ENCODE assay signal across 12 cellular contexts in the genomic region with DNA sequence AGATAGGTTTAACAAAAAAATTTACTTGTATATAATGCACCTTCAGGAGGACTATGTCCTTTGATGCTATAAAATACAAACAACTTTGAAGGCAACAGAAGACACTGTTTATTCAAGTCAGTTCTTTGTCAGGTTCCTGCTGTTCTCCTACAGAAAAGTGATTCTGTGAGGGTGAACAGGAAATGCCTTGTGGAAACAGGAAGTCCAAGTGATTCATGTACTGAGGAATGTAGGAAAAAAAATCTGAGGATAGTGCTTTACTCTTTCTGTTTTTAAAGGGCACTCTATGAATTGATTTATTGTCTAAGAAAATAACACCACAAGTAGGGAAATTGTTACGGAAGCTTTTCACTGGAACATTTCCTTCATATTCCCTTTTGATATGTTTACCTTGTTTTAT.
DNase-seq lines count a peak whose midpoint lies in the region; ATAC-seq, FAIRE-seq and TF ChIP-seq lines count a peak whose summit lies in the region.
"Had no signal": no experiment of that assay in that cellular context is flagged by ENCODE, and none has a peak within 500 bp of the region (broad histone marks: within the 10 kb centered on the region; RNA-seq: fewer than 3 reads in every experiment).

No MANE protein-coding gene starts in this region.

- H3K36me3 ChIP-seq in body of pancreas (replicated peaks in 1 of 2; ENCODE audit: insufficient read depth in 1 of 2, low read depth in 2 of 2) (no peaks in the 10 kb centered on the region), kidney epithelial cell (ENCODE audit: control insufficient read depth, insufficient read depth, low read length) (no peaks in the 10 kb centered on the region)

- CTCF ChIA-PET in AG04449 (lab: Yijun Ruan, JAX) = interaction anchor here (1.0 to 2.5 kb wide), 6 partner anchors 26 to 441 kb away, joined by 3 to 11 read pairs (median 4); no protein-coding TSS in a partner anchor

- no peaks in the 10 kb centered on the region for H3K4me1 ChIP-seq in body of pancreas

- peak; percentile 7 for DNase-seq in AG04449 (ENCODE audit: low read depth, low spot score)
- DNase-seq in HTR-8/SVneo (ENCODE audit: insufficient read length, low spot score) = peak; percentile 45
- DNase-seq in body of pancreas = no peak
- DNase-seq in kidney epithelial cell (ENCODE audit: low read depth) = peak; percentile 47
- DNase-seq in hippocampal formation (lab: John Stamatoyannopoulos, UW) = no peak
- DNase-seq in OCI-M1 (lab: John Stamatoyannopoulos, UW) = no peak
- no peak for DNase-seq in NCI-H1105 treated with DMSO at 0.1 percent for 48 hours (lab: John Stamatoyannopoulos, UW)
- DNase-seq in stimulated activated naive CD8-positive, alpha-beta T cell treated with anti-CD3 and anti-CD28 coated beads, Interleukin-15, Interleukin-2, amounts not matched to agents 100 U/mL and 50 U/mL, for 24 hours = no peak
- DNase-seq: activated T-cell treated with anti-CD3 and anti-CD28 coated beads, Interleukin-2, amount 50 U/mL, for 4 hours; endodermal cell; NCI-H1694 treated with DMSO at 0.1 percent for 48 hours; nephron progenitor cell had no signal

- TF ChIP-seq CTCF in AG04449 (IDR thresholded peaks at IDR 0.05; ENCODE audit: insufficient read depth, low read length, missing control alignments) (no peak), body of pancreas (IDR thresholded peaks at IDR 0.05) (no peak), kidney epithelial cell (IDR thresholded peaks at IDR 0.05; ENCODE audit: insufficient read depth, low read length, poor library complexity, severe bottlenecking) (no peak)

- POLR2A ChIA-PET in AG04449 (lab: Yijun Ruan, JAX) = no interaction called here

- no peak overlapping the region for H3K27ac ChIP-seq in body of pancreas

- intact Hi-C loops in body of pancreas (cut with DNase I) = no loop called here

- H3K9me3 ChIP-seq in body of pancreas = no peaks in the 10 kb centered on the region

- H3K4me3 ChIP-seq in AG04449 (ENCODE audit: low read depth, low read length) = no peak overlapping the region
- H3K4me3 ChIP-seq in body of pancreas = no peak overlapping the region
- H3K4me3 ChIP-seq in kidney epithelial cell (ENCODE audit: low read depth, low read length) = no peak overlapping the region

- 23 to 58% methylated on average over 1 of the region's 1 CpG for WGBS in body of pancreas, 2 donors

- FAIRE-seq in HTR-8/SVneo (lab: Jason Lieb, UNC) = no peak

- ATAC-seq in body of pancreas = peak; percentile 66
- no peak for ATAC-seq in stimulated activated naive CD8-positive, alpha-beta T cell treated with anti-CD3 and anti-CD28 coated beads, Interleukin-15, Interleukin-2, amounts not matched to agents 100 U/mL and 50 U/mL, for 24 hours
- ATAC-seq: activated T-cell treated with anti-CD3 and anti-CD28 coated beads, Interleukin-2, amount 50 U/mL, for 4 hours had no signal

- TF ChIP-seq POLR2A in body of pancreas (IDR thresholded peaks at IDR 0.05) = no peak

- no peaks in the 10 kb centered on the region for H3K27me3 ChIP-seq in body of pancreas
- no peaks in the 10 kb centered on the region for H3K27me3 ChIP-seq in kidney epithelial cell (ENCODE audit: control insufficient read depth, insufficient read depth, low read length)

Comparison
In these comparisons a context has a peak if more than half of its experiments do, and no peak if none do; other contexts are left out.
1. DNase-seq: peak in AG04449 (single experiment), HTR-8/SVneo (single experiment) and kidney epithelial cell (single experiment); none in body of pancreas (0 of 4), hippocampal formation (0 of 2), OCI-M1 (single experiment), NCI-H1105 treated with DMSO at 0.1 percent for 48 hours (single experiment) and stimulated activated naive CD8-positive, alpha-beta T cell treated with anti-CD3 and anti-CD28 coated beads, Interleukin-15, Interleukin-2, amounts not matched to agents 100 U/mL and 50 U/mL, for 24 hours (single experiment).